In genomic region chr5:169848792-169849191, GRCh38 we compare ENCODE assay signal across 4 cellular contexts.
"Had no signal": no experiment of that assay in that cellular context is flagged by ENCODE, and none has a peak within 500 bp of the region (broad histone marks: within the 10 kb centered on the region; RNA-seq: fewer than 3 reads in every experiment).

No MANE protein-coding gene starts in this region.

- H3K4me1 Mint-ChIP-seq: GM23338 had no signal

- DNase-seq: H9, HCEC 1CT, IMR-90 had no signal

- H3K27ac Mint-ChIP-seq: GM23338, H9 had no signal

- H3K4me3 ChIP-seq: GM23338 had no signal

- H3K4me3 Mint-ChIP-seq: GM23338, H9 had no signal

- ATAC-seq: GM23338 had no signal

- H3K4me2 ChIP-seq: GM23338 had no signal

- H2AFZ ChIP-seq: GM23338 had no signal
